In genomic region chr10:125155101-125155500, GRCh38 we compare ENCODE assay signal across 9 cellular contexts. TPM values are rescaled to one million over a fixed set of nuclear protein-coding genes. Genes with fewer than 3 reads are reported as not detected.
DNase-seq lines count a peak whose midpoint lies in the region; ATAC-seq and TF ChIP-seq lines count a peak whose summit lies in the region.
"Had no signal": no experiment of that assay in that cellular context is flagged by ENCODE, and none has a peak within 500 bp of the region (broad histone marks: within the 10 kb centered on the region; RNA-seq: fewer than 3 reads in every experiment).

No MANE protein-coding gene starts in this region.

- no peak overlapping the region for H3K56ac ChIP-seq in H9 (ENCODE audit: insufficient read length, low read depth, low read length)

- no peak overlapping the region for H4K91ac ChIP-seq in H9 (ENCODE audit: insufficient read length, low read depth, low read length)

- H3K9me3 ChIP-seq in H9 (ENCODE audit: control insufficient read depth, low read depth, low read length): no peaks in the 10 kb centered on the region
- no peaks in the 10 kb centered on the region for H3K9me3 ChIP-seq in skeletal muscle tissue (ENCODE audit: control insufficient read depth in 3 of 3, low read length in 3 of 3)

- no peak overlapping the region for H3K4ac ChIP-seq in H9 (ENCODE audit: low read depth, low read length)

- no peak for TF ChIP-seq CTCF in H9 (conservative IDR thresholded peaks at IDR 0.05)

- H3K4me1 ChIP-seq in H9 (ENCODE audit: insufficient read depth, low read length) (peaks cover 9% of the 10 kb centered on the region), skeletal muscle tissue (ENCODE audit: control insufficient read depth in 3 of 3, insufficient read depth in 3 of 3, low read length in 3 of 3) (peaks cover 53 to 67% (median 58%) of the 10 kb centered on the region in 3 donors)

- H2BK12ac ChIP-seq in H9 (ENCODE audit: insufficient read length, low read depth, low read length): no peak overlapping the region

- no peaks in the 10 kb centered on the region for H3K27me3 ChIP-seq in H9 (ENCODE audit: insufficient read depth, low read length)
- H3K27me3 ChIP-seq in skeletal muscle tissue (ENCODE audit: control insufficient read depth in 3 of 3, insufficient read depth in 3 of 3, low read length in 3 of 3): no peaks in the 10 kb centered on the region

- H3K27me3 Mint-ChIP-seq in H9 (ENCODE audit: low read depth): no peaks in the 10 kb centered on the region

- H2BK5ac ChIP-seq in H9 (ENCODE audit: insufficient read length, low read length): peak overlapping the region; percentile 9

- H3K23ac ChIP-seq in H9 (ENCODE audit: insufficient read length, low read depth, low read length): no peak overlapping the region

- H3K4me3 Mint-ChIP-seq in H9: peak overlapping the region; percentile 95 to 99

- ATAC-seq in GM19351 (IDR thresholded peaks at IDR 0.05; ENCODE audit: unreplicated experiment) (no peak), GM19467 (IDR thresholded peaks at IDR 0.05; ENCODE audit: unreplicated experiment) (no peak), GM18909 (IDR thresholded peaks at IDR 0.05; ENCODE audit: poor library complexity, unreplicated experiment) (no peak)

- peaks cover 15 to 22% (median 19%) of the 10 kb centered on the region in 3 experiments for H3K36me3 Mint-ChIP-seq in H9 (ENCODE audit: insufficient read depth in 1 of 3, low read depth in 3 of 3)

- no peak overlapping the region for H2BK15ac ChIP-seq in H9 (ENCODE audit: low read depth, low read length)

- no peak overlapping the region for H2BK120ac ChIP-seq in H9 (ENCODE audit: low read depth, low read length, poor library complexity, severe bottlenecking)

- no peak overlapping the region for H2AK5ac ChIP-seq in H9 (ENCODE audit: insufficient read length, low read length)

- no peak overlapping the region for H2BK20ac ChIP-seq in H9 (ENCODE audit: low read depth, low read length, poor library complexity, severe bottlenecking)

- peaks cover 68% of the 10 kb centered on the region for H3K79me2 ChIP-seq in H9 (ENCODE audit: insufficient read depth, low read length)

- WGBS in H9 (ENCODE audit: extremely low coverage, insufficient read length, low lambda C conversion rate): no CpG with 5 or more reads among the region's 8 CpGs

- peak overlapping the region; percentile 77 for H3K4me2 ChIP-seq in H9 (ENCODE audit: insufficient read depth, insufficient read length, low read length)

- H3K14ac ChIP-seq in H9 (ENCODE audit: insufficient read depth, low read length): no peak overlapping the region

- no peak overlapping the region for H3K18ac ChIP-seq in H9 (ENCODE audit: insufficient read length, low read depth, low read length)

- peaks cover 19% of the 10 kb centered on the region for H3K23me2 ChIP-seq in H9 (ENCODE audit: insufficient read length, low read depth, low read length, poor library complexity, severe bottlenecking)

- no peak overlapping the region for H3T11ph ChIP-seq in H9 (ENCODE audit: low read length)

- H3K36me3 ChIP-seq in skeletal muscle tissue (ENCODE audit: control insufficient read depth in 3 of 3, insufficient read depth in 3 of 3, low read length in 3 of 3): peaks cover 0 to 2% (median 0%) of the 10 kb centered on the region in 3 donors

- no peaks in the 10 kb centered on the region for H3K79me1 ChIP-seq in H9 (ENCODE audit: insufficient read depth, low read depth, low read length, poor library complexity, severe bottlenecking)

- H4K20me1 ChIP-seq in H9 (ENCODE audit: control insufficient read depth, insufficient read depth, insufficient read length): no peaks in the 10 kb centered on the region

- H4K8ac ChIP-seq in H9 (replicated peaks; ENCODE audit: insufficient read length, low read depth, low read length): no peak overlapping the region

- H3K27ac Mint-ChIP-seq in H9: peak overlapping the region; percentile 94 to 100 (median 99)

- H2AFZ ChIP-seq in H9 (ENCODE audit: low read length): no peak overlapping the region

- DNase-seq in H9: peak; percentile 34
- peak in 10 of 61 donors; percentile 16 to 45 (median 22) for DNase-seq in caudate nucleus (lab: John Stamatoyannopoulos, UW)
- DNase-seq in kidney tubule cell (ENCODE audit: low spot score): peak; percentile 33
- no peak for DNase-seq in NCI-H1694 (lab: John Stamatoyannopoulos, UW)
- DNase-seq: activated gamma-delta T cell had no signal

- H3K4me1 Mint-ChIP-seq in H9: peaks cover 69 to 71% of the 10 kb centered on the region in 2 experiments

- H3K9ac ChIP-seq in H9 (ENCODE audit: extremely low read depth, insufficient read length, low read length) (peak overlapping the region; percentile 59), skeletal muscle tissue (ENCODE audit: low read depth in 1 of 3, low read length in 3 of 3) (peak overlapping the region; percentile 7 to 75 (median 55))

- H3K27ac ChIP-seq in H9 (ENCODE audit: insufficient read length, low read depth, low read length): peak overlapping the region; percentile 90
- peak overlapping the region; percentile 84 for H3K27ac ChIP-seq in caudate nucleus (ENCODE audit: low read depth, low read length)
- H3K27ac ChIP-seq in skeletal muscle tissue (ENCODE audit: low read depth, low read length): peak overlapping the region; percentile 90

- peaks cover 0 to 2% of the 10 kb centered on the region in 2 experiments; a peak in 3 of 5 replicates for H3K9me3 Mint-ChIP-seq in H9

- H3K4me3 ChIP-seq in skeletal muscle tissue (ENCODE audit: low read length in 3 of 3): peak overlapping the region; percentile 47 to 54 (median 48)

- H4K5ac ChIP-seq in H9 (ENCODE audit: insufficient read length, low read depth, low read length): no peak overlapping the region

RNA-seq across cellular contexts. Expression of gene CTBP2, which starts 5.3 kb away (rescaled TPM):
- total RNA-seq in H9 (2021) (212 and 218 TPM in 2 replicates), skeletal muscle tissue (32.9 TPM)
